Comparison of ENCODE assay signal across 19 cellular contexts in the genomic region with DNA sequence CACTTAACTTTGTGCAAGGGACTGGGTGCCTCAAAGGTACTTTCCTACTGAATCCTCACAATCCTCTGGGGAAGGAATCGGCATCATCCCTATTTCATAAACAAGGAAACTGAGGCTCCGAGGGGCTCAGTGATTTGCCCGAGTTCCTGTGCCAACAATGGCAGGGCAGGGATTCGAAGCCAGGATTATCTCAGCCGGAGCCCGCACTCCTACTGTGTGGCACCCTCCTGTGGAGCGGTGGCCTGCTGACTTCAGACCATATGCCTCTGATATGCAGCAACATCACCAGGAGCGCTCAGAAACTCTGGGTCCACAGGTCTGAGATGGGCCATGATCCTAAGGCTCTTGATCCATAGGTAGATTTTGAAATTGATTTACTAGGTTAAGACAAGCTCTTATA. TPM values are rescaled to one million over a fixed set of nuclear protein-coding genes. Genes with fewer than 3 reads are reported as not detected.
DNase-seq lines count a peak whose midpoint lies in the region; ATAC-seq and TF ChIP-seq lines count a peak whose summit lies in the region.
"Had no signal": no experiment of that assay in that cellular context is flagged by ENCODE, and none has a peak within 500 bp of the region (broad histone marks: within the 10 kb centered on the region; RNA-seq: fewer than 3 reads in every experiment).

No MANE protein-coding gene starts in this region.

- H3K4me3 Mint-ChIP-seq in activated CD4-positive, alpha-beta T cell treated with anti-CD3 and anti-CD28 coated beads, Interleukin-2, amount 10 ng/mL, durations not matched to agents 24 days and 14 days, result no peak overlapping the region
- H3K4me3 Mint-ChIP-seq in activated CD4-positive, alpha-beta T cell treated with anti-CD3 and anti-CD28 coated beads for 36 hours, result no peak overlapping the region
- no peak overlapping the region for H3K4me3 Mint-ChIP-seq in WTC11
- H3K4me3 Mint-ChIP-seq: CD4-positive, alpha-beta T cell had no signal

- no peak overlapping the region for H3K4me3 ChIP-seq in HUES6 (ENCODE audit: low read depth, low read length)
- H3K4me3 ChIP-seq: A549 had no signal

- POLR2A ChIA-PET in activated CD4-positive, alpha-beta T cell treated with anti-CD3 and anti-CD28 coated beads for 36 hours (lab: Charles Lee), result no interaction called here
- POLR2A ChIA-PET in WTC11 (lab: Charles Lee), result no interaction called here

- no peaks in the 10 kb centered on the region for H3K27me3 ChIP-seq in HUES6 (ENCODE audit: control insufficient read depth, insufficient read depth, low read length)

- no peak overlapping the region for H3K9ac ChIP-seq in HUES6 (ENCODE audit: low read length)

- no peak for ATAC-seq in activated CD4-positive, alpha-beta T cell treated with anti-CD3 and anti-CD28 coated beads for 36 hours
- ATAC-seq in WTC11 (no peak), HG03460 (IDR thresholded peaks at IDR 0.05; ENCODE audit: unreplicated experiment) (no peak), HG02840 (IDR thresholded peaks at IDR 0.05; ENCODE audit: low FRiP score, unreplicated experiment) (no peak)
- ATAC-seq: A549, HCT116 had no signal

- peaks cover 5% of the 10 kb centered on the region for H3K27me3 Mint-ChIP-seq in activated CD4-positive, alpha-beta T cell treated with anti-CD3 and anti-CD28 coated beads, Interleukin-2, amount 10 ng/mL, durations not matched to agents 24 days and 14 days
- peaks cover 17% of the 10 kb centered on the region for H3K27me3 Mint-ChIP-seq in activated CD4-positive, alpha-beta T cell treated with anti-CD3 and anti-CD28 coated beads for 36 hours
- no peaks in the 10 kb centered on the region for H3K27me3 Mint-ChIP-seq in WTC11 (ENCODE audit: low read depth)

- H3K36me3 Mint-ChIP-seq in activated CD4-positive, alpha-beta T cell treated with anti-CD3 and anti-CD28 coated beads, Interleukin-2, amount 10 ng/mL, durations not matched to agents 24 days and 14 days (ENCODE audit: low read depth), result no peaks in the 10 kb centered on the region
- H3K36me3 Mint-ChIP-seq in activated CD4-positive, alpha-beta T cell treated with anti-CD3 and anti-CD28 coated beads for 36 hours (ENCODE audit: low read depth), result no peaks in the 10 kb centered on the region
- H3K36me3 Mint-ChIP-seq in WTC11, result peaks cover 76% of the 10 kb centered on the region

- intact Hi-C loops in activated CD4-positive, alpha-beta T cell treated with anti-CD3 and anti-CD28 coated beads, Interleukin-2, amount 10 ng/mL, durations not matched to agents 24 days and 14 days (cut with micrococcal nuclease), result loop anchor here (5.0 kb wide), 1 partner anchor 612 kb away; no protein-coding TSS in a partner anchor
- intact Hi-C loops in activated CD4-positive, alpha-beta T cell treated with anti-CD3 and anti-CD28 coated beads for 36 hours (cut with DNase I, micrococcal nuclease), result loop anchor here in 1 of 2 experiments (10.0 kb wide), 1 partner anchor 675 kb away; no protein-coding TSS in a partner anchor

- CTCF ChIA-PET in activated CD4-positive, alpha-beta T cell treated with anti-CD3 and anti-CD28 coated beads for 36 hours (lab: Charles Lee), result interaction anchor here (2.2 to 3.5 kb wide), 3 partner anchors 9 to 146 kb away, joined by 5 to 19 read pairs (median 12); no protein-coding TSS in a partner anchor
- CTCF ChIA-PET in WTC11 (lab: Charles Lee), result interaction anchor here (1.6 to 4.2 kb wide), 3 partner anchors 36 to 146 kb away, joined by 4 to 22 read pairs (median 18); no protein-coding TSS in a partner anchor

- H3K9me3 Mint-ChIP-seq in activated CD4-positive, alpha-beta T cell treated with anti-CD3 and anti-CD28 coated beads, Interleukin-2, amount 10 ng/mL, durations not matched to agents 24 days and 14 days, result no peaks in the 10 kb centered on the region
- H3K9me3 Mint-ChIP-seq in activated CD4-positive, alpha-beta T cell treated with anti-CD3 and anti-CD28 coated beads for 36 hours (ENCODE audit: low read depth), result no peaks in the 10 kb centered on the region
- H3K9me3 Mint-ChIP-seq in WTC11, result no peaks in the 10 kb centered on the region
- H3K9me3 Mint-ChIP-seq: CD4-positive, alpha-beta T cell had no signal

- no peak overlapping the region for H3K27ac Mint-ChIP-seq in activated CD4-positive, alpha-beta T cell treated with anti-CD3 and anti-CD28 coated beads, Interleukin-2, amount 10 ng/mL, durations not matched to agents 24 days and 14 days
- no peak overlapping the region for H3K27ac Mint-ChIP-seq in activated CD4-positive, alpha-beta T cell treated with anti-CD3 and anti-CD28 coated beads for 36 hours
- peak overlapping the region; percentile 97 for H3K27ac Mint-ChIP-seq in WTC11
- H3K27ac Mint-ChIP-seq: CD4-positive, alpha-beta T cell had no signal

- 0 out of 2 replicates have a peak overlapping the region, but pooled peaks have one; percentile 19 for H3K27ac ChIP-seq in HUES6 (ENCODE audit: low read depth, low read length)
- H3K27ac ChIP-seq: 22Rv1, A549, C4-2B had no signal

- no peaks in the 10 kb centered on the region for H3K9me3 ChIP-seq in HUES6 (ENCODE audit: control insufficient read depth, insufficient read depth, low read depth, low read length)
- H3K9me3 ChIP-seq: A549, Caco-2 had no signal

- H3K4me1 Mint-ChIP-seq in activated CD4-positive, alpha-beta T cell treated with anti-CD3 and anti-CD28 coated beads, Interleukin-2, amount 10 ng/mL, durations not matched to agents 24 days and 14 days, result peaks cover 26% of the 10 kb centered on the region
- H3K4me1 Mint-ChIP-seq in activated CD4-positive, alpha-beta T cell treated with anti-CD3 and anti-CD28 coated beads for 36 hours, result peaks cover 20% of the 10 kb centered on the region
- peaks cover 64% of the 10 kb centered on the region for H3K4me1 Mint-ChIP-seq in WTC11

- H3K36me3 ChIP-seq in HUES6 (ENCODE audit: control insufficient read depth, insufficient read depth, low read length), result peaks cover 79% of the 10 kb centered on the region

- DNase-seq in activated CD4-positive, alpha-beta T cell treated with anti-CD3 and anti-CD28 coated beads, Interleukin-2, amount 10 ng/mL, durations not matched to agents 24 days and 14 days, result peak; percentile 50
- DNase-seq in activated CD4-positive, alpha-beta T cell treated with anti-CD3 and anti-CD28 coated beads for 36 hours, result no peak
- DNase-seq in ELF-1 (ENCODE audit: low read depth, low spot score) (peak; percentile 1), WTC11 (ENCODE audit: low spot score) (no peak), NCI-H446 (lab: John Stamatoyannopoulos, UW) (no peak)
- DNase-seq: AML-193; Caco-2; CD4-positive, alpha-beta T cell; GDM1; GOT3; H7; KBM-7 had no signal

- no peak for TF ChIP-seq CTCF in WTC11 (IDR thresholded peaks at IDR 0.05)

- H3K4me1 ChIP-seq in HUES6 (ENCODE audit: control insufficient read depth, insufficient read depth, low read length), result peaks cover 14% of the 10 kb centered on the region

TF ChIP-seq in WTC11, 78 proteins besides CTCF, POLR2A, EP300 and RAD21:
- TF ChIP-seq ZNF423 (CRISPR knock-in tag; IDR thresholded peaks at IDR 0.05), result peak; percentile 89
- TF ChIP-seq, protein P1, sequence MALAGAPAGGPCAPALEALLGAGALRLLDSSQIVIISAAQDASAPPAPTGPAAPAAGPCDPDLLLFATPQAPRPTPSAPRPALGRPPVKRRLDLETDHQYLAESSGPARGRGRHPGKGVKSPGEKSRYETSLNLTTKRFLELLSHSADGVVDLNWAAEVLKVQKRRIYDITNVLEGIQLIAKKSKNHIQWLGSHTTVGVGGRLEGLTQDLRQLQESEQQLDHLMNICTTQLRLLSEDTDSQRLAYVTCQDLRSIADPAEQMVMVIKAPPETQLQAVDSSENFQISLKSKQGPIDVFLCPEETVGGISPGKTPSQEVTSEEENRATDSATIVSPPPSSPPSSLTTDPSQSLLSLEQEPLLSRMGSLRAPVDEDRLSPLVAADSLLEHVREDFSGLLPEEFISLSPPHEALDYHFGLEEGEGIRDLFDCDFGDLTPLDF (CRISPR knock-in tag; IDR thresholded peaks at IDR 0.05), result no peak
TF ChIP-seq in WTC11: peak in this region for 1.

RNA-seq across cellular contexts. Expression of gene PODXL, which starts 46.6 kb away (rescaled TPM):
- total RNA-seq in activated CD4-positive, alpha-beta T cell treated with anti-CD3 and anti-CD28 coated beads, Interleukin-2, amount 10 ng/mL, durations not matched to agents 24 days and 14 days, result 0.47 and 0.71 TPM in 2 replicates
- total RNA-seq in activated CD4-positive, alpha-beta T cell treated with anti-CD3 and anti-CD28 coated beads for 36 hours, result under 1 TPM; 0.48 to 0.49 TPM
- 483 to 623 TPM (median 614 TPM) in 3 replicates for total RNA-seq in WTC11 (2021)

Comparison
In these comparisons a context has a peak if more than half of its experiments do, and no peak if none do; other contexts are left out.
1. DNase-seq: peak in activated CD4-positive, alpha-beta T cell treated with anti-CD3 and anti-CD28 coated beads, Interleukin-2, amount 10 ng/mL, durations not matched to agents 24 days and 14 days (single experiment) and ELF-1 (single experiment); none in activated CD4-positive, alpha-beta T cell treated with anti-CD3 and anti-CD28 coated beads for 36 hours (single experiment), WTC11 (single experiment) and NCI-H446 (0 of 2).
2. RNA of gene PODXL, which starts 46.6 kb away (total RNA-seq): 483 to 623 TPM in WTC11; 0.48 to 0.49 TPM in activated CD4-positive, alpha-beta T cell treated with anti-CD3 and anti-CD28 coated beads for 36 hours and 0.47 to 0.71 TPM in activated CD4-positive, alpha-beta T cell treated with anti-CD3 and anti-CD28 coated beads, Interleukin-2, amount 10 ng/mL, durations not matched to agents 24 days and 14 days; every median in the first group is over 100 times any median in the second.